1 cellular context compared by ENCODE assay signal in the genomic region with DNA sequence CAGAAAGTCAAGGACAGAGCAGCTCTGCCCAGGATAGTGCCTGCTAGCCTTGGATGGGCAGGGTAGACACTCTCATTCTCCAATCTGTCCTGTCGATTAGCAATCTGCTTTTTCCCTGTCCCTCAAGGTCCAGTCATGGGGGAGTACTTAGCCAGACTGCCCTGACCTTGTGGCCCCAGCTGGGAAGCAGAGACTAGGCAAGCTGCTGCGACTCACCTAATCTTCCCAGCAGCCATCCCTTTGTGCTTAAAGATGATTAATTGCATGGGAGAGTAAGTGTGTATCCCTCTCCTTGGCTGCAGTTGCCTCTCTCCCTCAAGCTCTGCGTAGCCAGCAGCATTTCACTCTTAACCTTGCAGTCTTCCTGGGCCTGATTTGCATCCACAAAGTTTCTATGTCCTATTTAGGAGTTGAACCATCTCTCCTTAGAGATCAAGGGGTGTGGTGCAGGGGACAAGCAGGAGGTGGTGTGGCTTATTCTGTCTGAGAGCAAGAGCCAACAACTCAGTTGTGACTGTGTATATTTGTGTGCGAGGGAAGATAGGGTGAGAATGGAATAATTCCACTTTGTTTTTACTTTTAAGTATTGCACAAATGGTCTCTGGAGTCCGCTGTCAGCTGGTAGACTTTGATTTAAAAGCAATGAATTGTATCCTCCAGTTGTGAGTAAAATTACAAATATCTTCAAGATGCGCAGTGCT.
TF ChIP-seq lines count a peak whose summit lies in the region.

No MANE protein-coding gene starts in this region.

TF ChIP-seq in H1, 55 proteins besides CTCF, POLR2A, EP300 and RAD21 (continued from another document):
- TF ChIP-seq ATF2 (IDR thresholded peaks at IDR 0.05; ENCODE audit: low read length) (no peak), YY1 (IDR thresholded peaks at IDR 0.05; ENCODE audit: low read depth, low read length) (no peak), SIRT6 (IDR thresholded peaks at IDR 0.05; ENCODE audit: low read length) (no peak), KDM5A (IDR thresholded peaks at IDR 0.05; ENCODE audit: low read length) (no peak), CREB1 (IDR thresholded peaks at IDR 0.05) (no peak), RBBP5 (IDR thresholded peaks at IDR 0.05; ENCODE audit: borderline replicate concordance, low read depth, low read length) (no peak), ZNF274 (IDR thresholded peaks at IDR 0.05; ENCODE audit: borderline replicate concordance, extremely low read depth, low read length) (no peak)
